In the genomic region with DNA sequence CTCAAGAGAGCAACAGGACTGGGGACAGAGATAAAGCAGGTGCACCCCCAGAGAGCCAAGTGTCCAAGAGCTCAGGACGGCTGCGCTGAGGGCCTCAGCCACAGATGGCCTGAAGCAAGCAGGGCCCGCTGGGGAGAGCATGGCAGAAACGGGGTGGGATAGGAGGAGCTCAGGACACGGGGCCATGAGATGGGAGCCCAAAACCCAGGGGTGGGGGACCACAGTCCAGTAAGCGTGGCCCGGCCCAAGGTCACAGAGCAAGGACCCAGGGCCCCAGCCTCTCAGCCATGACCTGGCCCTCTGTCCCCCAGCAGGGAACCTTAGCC, we compare ENCODE assay signal across 11 cellular contexts. TPM values are rescaled to one million over a fixed set of nuclear protein-coding genes. Genes with fewer than 3 reads are reported as not detected.
DNase-seq lines count a peak whose midpoint lies in the region; ATAC-seq, FAIRE-seq and TF ChIP-seq lines count a peak whose summit lies in the region.
"Had no signal": no experiment of that assay in that cellular context is flagged by ENCODE, and none has a peak within 500 bp of the region (broad histone marks: within the 10 kb centered on the region; RNA-seq: fewer than 3 reads in every experiment).

No MANE protein-coding gene starts in this region.

- DNase-seq in HCT116 (ENCODE audit: low read depth, low spot score) (no peak), astrocyte (ENCODE audit: low read depth) (no peak), immature natural killer cell (no peak), KBM-7 (no peak), GM13976 (ENCODE audit: low spot score) (no peak), NCI-H146 treated with DMSO at 0.1 percent for 48 hours (lab: John Stamatoyannopoulos, UW; ENCODE audit: unreplicated experiment) (no peak)
- no peak for DNase-seq in activated CD8-positive, alpha-beta memory T cell treated with anti-CD3 and anti-CD28 coated beads, Interleukin-2, amount 50 U/mL, for 4 hours
- DNase-seq: MV-4-11; right lobe of liver; stimulated activated CD8-positive, alpha-beta memory T cell treated with anti-CD3 and anti-CD28 coated beads, Interleukin-4, amount 100 ng/mL, for 48 hours had no signal

- H3K27ac Mint-ChIP-seq in astrocyte (ENCODE audit: unreplicated experiment), result peak overlapping the region; percentile 98
- H3K27ac Mint-ChIP-seq in immature natural killer cell, result peak overlapping the region in 5 of 6 donors; percentile 23 to 46 (median 35)
- no peak overlapping the region for H3K27ac Mint-ChIP-seq in stimulated activated memory B cell treated with anti-CD40 and anti-IgM and Interleukin-4, amounts not matched to agents 10 μg/mL and 1 μg/mL and 100 μg/mL, for 72 hours

- TF ChIP-seq RAD21 in HCT116 (IDR thresholded peaks at IDR 0.05; ENCODE audit: low read depth), result no peak

- no peak for TF ChIP-seq POLR2A in HCT116 (IDR thresholded peaks at IDR 0.05; ENCODE audit: borderline replicate concordance, extremely low read depth, insufficient read depth, insufficient read length)

- TF ChIP-seq CTCF in HCT116 (IDR thresholded peaks at IDR 0.05 in 2 of 3, conservative IDR thresholded peaks at IDR 0.05 in 1 of 3; ENCODE audit: borderline replicate concordance in 1 of 3, insufficient read depth in 1 of 3, low read depth in 2 of 3, low read length in 2 of 3), result no peak
- TF ChIP-seq CTCF in astrocyte (IDR thresholded peaks at IDR 0.05; ENCODE audit: insufficient read depth, low read depth, low read length), result no peak
- no peak for TF ChIP-seq CTCF in GM13976 (IDR thresholded peaks at IDR 0.05; ENCODE audit: borderline replicate concordance, control extremely low read depth, extremely low read depth, insufficient read depth, missing control alignments)

- no peak for FAIRE-seq in astrocyte (lab: Jason Lieb, UNC)

- RAD21 ChIA-PET in HCT116 (lab: Charles Lee; ENCODE audit: low non-redundant PET in 1 of 2, low total read pairs in 2 of 2, uncharacterized antibody in 2 of 2, unreplicated experiment in 2 of 2), result no interaction called here

- no peaks in the 10 kb centered on the region for H3K9me2 ChIP-seq in HCT116 (ENCODE audit: insufficient read depth)

- peak overlapping the region; percentile 50 for H3K9ac ChIP-seq in HCT116 (ENCODE audit: low read length)
- H3K9ac ChIP-seq in astrocyte (ENCODE audit: low read length), result peak overlapping the region; percentile 88

- BruUV-seq in HCT116 (replicated peaks; lab: Mats Ljungman, UMichigan), result no TSS peak

- peaks cover 22 to 49% of the 10 kb centered on the region in 2 experiments for H3K4me1 ChIP-seq in HCT116 (ENCODE audit: control insufficient read depth in 1 of 2, insufficient read depth in 2 of 2, low read length in 2 of 2)
- H3K4me1 ChIP-seq in astrocyte (ENCODE audit: insufficient read depth, low read length), result peaks cover 41% of the 10 kb centered on the region
- H3K4me1 ChIP-seq: right lobe of liver had no signal

- peaks cover 28% of the 10 kb centered on the region for H3K4me1 Mint-ChIP-seq in astrocyte (ENCODE audit: low read depth, unreplicated experiment)
- peaks cover 26 to 29% of the 10 kb centered on the region in 2 donors for H3K4me1 Mint-ChIP-seq in immature natural killer cell
- H3K4me1 Mint-ChIP-seq in stimulated activated memory B cell treated with anti-CD40 and anti-IgM and Interleukin-4, amounts not matched to agents 10 μg/mL and 1 μg/mL and 100 μg/mL, for 72 hours, result peaks cover 10% of the 10 kb centered on the region

- H4K20me1 ChIP-seq in HCT116 (ENCODE audit: insufficient read depth) (no peaks in the 10 kb centered on the region), astrocyte (ENCODE audit: insufficient read depth, low read length) (no peaks in the 10 kb centered on the region)

- H3K79me2 ChIP-seq in HCT116 (ENCODE audit: insufficient read depth, low read length), result peaks cover 13% of the 10 kb centered on the region; the same call in 1 of the 2 replicates
- H3K79me2 ChIP-seq in astrocyte (ENCODE audit: insufficient read depth, low read length), result peaks cover 39% of the 10 kb centered on the region

- H3K27me3 ChIP-seq in HCT116 (ENCODE audit: insufficient read depth, low read length) (no peaks in the 10 kb centered on the region), astrocyte (ENCODE audit: insufficient read depth, low read length) (no peaks in the 10 kb centered on the region)
- H3K27me3 ChIP-seq: right lobe of liver had no signal

- H3K27ac ChIP-seq in HCT116 (ENCODE audit: low read depth, low read length) (peak overlapping the region; percentile 37), astrocyte (ENCODE audit: low read depth, low read length) (peak overlapping the region; percentile 99)
- H3K27ac ChIP-seq: right lobe of liver had no signal

- POLR2A ChIA-PET in HCT116 (lab: Charles Lee), result interaction anchor here (0.7 to 1.4 kb wide), 6 partner anchors 11 to 191 kb away, joined by 3 to 8 read pairs (median 4); a partner anchor contains a TSS

- in situ Hi-C loops in KBM-7 (cut with MboI; ENCODE audit: low pct_unique_long_range_greater_than_20kb, low sequenced_read_pairs) (no loop called here), GM13976 (cut with MboI; ENCODE audit: low sequenced_read_pairs, unreplicated experiment) (no loop called here)

- intact Hi-C loops in HCT116 (cut with micrococcal nuclease), result no loop called here

- CTCF ChIA-PET in HCT116 (lab: Charles Lee), result interaction anchor here (1.5 kb wide), 1 partner anchor 10 kb away, joined by 5 read pairs; no protein-coding TSS in a partner anchor

- H3K36me3 Mint-ChIP-seq in astrocyte (ENCODE audit: low read depth, unreplicated experiment) (peaks cover 6% of the 10 kb centered on the region), immature natural killer cell (peaks cover 0 to 4% (median 0%) of the 10 kb centered on the region in 3 donors)
- H3K36me3 Mint-ChIP-seq in stimulated activated memory B cell treated with anti-CD40 and anti-IgM and Interleukin-4, amounts not matched to agents 10 μg/mL and 1 μg/mL and 100 μg/mL, for 72 hours, result peaks cover 17% of the 10 kb centered on the region

- H3K27me3 Mint-ChIP-seq in astrocyte (ENCODE audit: low read depth, unreplicated experiment) (no peaks in the 10 kb centered on the region), immature natural killer cell (ENCODE audit: low read depth in 3 of 3) (peaks cover 2 to 5% (median 4%) of the 10 kb centered on the region in 3 donors)
- peaks cover 3% of the 10 kb centered on the region for H3K27me3 Mint-ChIP-seq in stimulated activated memory B cell treated with anti-CD40 and anti-IgM and Interleukin-4, amounts not matched to agents 10 μg/mL and 1 μg/mL and 100 μg/mL, for 72 hours

- H3K9me3 Mint-ChIP-seq in astrocyte (ENCODE audit: unreplicated experiment) (no peaks in the 10 kb centered on the region), immature natural killer cell (no peaks in the 10 kb centered on the region)
- no peaks in the 10 kb centered on the region for H3K9me3 Mint-ChIP-seq in stimulated activated memory B cell treated with anti-CD40 and anti-IgM and Interleukin-4, amounts not matched to agents 10 μg/mL and 1 μg/mL and 100 μg/mL, for 72 hours

- H3K4me2 ChIP-seq in HCT116 (ENCODE audit: low read length) (peak overlapping the region; percentile 57), astrocyte (ENCODE audit: low read length) (peak overlapping the region; percentile 77)

- H3K36me3 ChIP-seq in HCT116 (ENCODE audit: control insufficient read depth in 1 of 2, insufficient read depth in 2 of 2, low read length in 2 of 2), result peaks cover 9 to 21% of the 10 kb centered on the region in 2 experiments; a peak in 2 of 4 replicates
- H3K36me3 ChIP-seq in astrocyte (ENCODE audit: insufficient read depth, low read length), result peaks cover 18% of the 10 kb centered on the region

- peak overlapping the region; percentile 34 for H3K4me3 Mint-ChIP-seq in astrocyte (ENCODE audit: unreplicated experiment)
- H3K4me3 Mint-ChIP-seq in immature natural killer cell, result no peak overlapping the region
- no peak overlapping the region for H3K4me3 Mint-ChIP-seq in stimulated activated memory B cell treated with anti-CD40 and anti-IgM and Interleukin-4, amounts not matched to agents 10 μg/mL and 1 μg/mL and 100 μg/mL, for 72 hours

- H3K9me3 ChIP-seq in HCT116 (ENCODE audit: control insufficient read depth in 1 of 2, insufficient read depth in 1 of 2, low read depth in 1 of 2, low read length in 2 of 2) (no peaks in the 10 kb centered on the region), astrocyte (ENCODE audit: insufficient read depth, low read depth, low read length) (no peaks in the 10 kb centered on the region)
- H3K9me3 ChIP-seq: right lobe of liver had no signal

- H3K4me3 ChIP-seq in HCT116 (replicated peaks in 1 of 2; ENCODE audit: low read depth in 1 of 2, low read length in 2 of 2), result peak overlapping the region; percentile 22 to 35; a peak in 3 of 4 replicates
- peak overlapping the region; percentile 31 for H3K4me3 ChIP-seq in astrocyte (ENCODE audit: insufficient read depth, low read depth, low read length)
- H3K4me3 ChIP-seq: right lobe of liver had no signal

- H2AFZ ChIP-seq in HCT116 (ENCODE audit: low read depth, low read length, poor library complexity, severe bottlenecking), result no peak overlapping the region
- H2AFZ ChIP-seq in astrocyte (ENCODE audit: low read depth, low read length), result no peak overlapping the region

- peak; percentile 49 for ATAC-seq in HCT116
- ATAC-seq in stimulated activated memory B cell treated with anti-CD40 and anti-IgM and Interleukin-4, amounts not matched to agents 10 μg/mL and 1 μg/mL and 100 μg/mL, for 72 hours, result peak; percentile 9

TF ChIP-seq in HCT116, 20 proteins besides CTCF, POLR2A, EP300 and RAD21 (continues in another document):
- TF ChIP-seq SP1 (IDR thresholded peaks at IDR 0.05; ENCODE audit: low read depth) (no peak), EZH2phosphoT487 (IDR thresholded peaks at IDR 0.05; ENCODE audit: borderline replicate concordance) (no peak)
- TF ChIP-seq, protein P1, sequence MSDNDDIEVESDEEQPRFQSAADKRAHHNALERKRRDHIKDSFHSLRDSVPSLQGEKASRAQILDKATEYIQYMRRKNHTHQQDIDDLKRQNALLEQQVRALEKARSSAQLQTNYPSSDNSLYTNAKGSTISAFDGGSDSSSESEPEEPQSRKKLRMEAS (IDR thresholded peaks at IDR 0.05), result no peak

RNA-seq across cellular contexts. Expression of a gene that starts 9.5 kb away (rescaled TPM):
- total RNA-seq in HCT116 (2021; ENCODE audit: unreplicated experiment) (16.6 TPM), astrocyte (24.2 and 24.9 TPM in 2 replicates)
- 15.2 and 16.0 TPM in 2 replicates for polyA plus RNA-seq in HCT116 (2012)
- polyA plus RNA-seq in immature natural killer cell, result 1 to 10 TPM; 1.2 to 4.3 (median 1.6) TPM

RNA-seq across cellular contexts. Expression of a gene that starts 51.2 kb away (rescaled TPM):
- total RNA-seq in HCT116 (2021; ENCODE audit: unreplicated experiment), result 1,880 TPM
- 2,915 and 3,138 TPM in 2 replicates for polyA plus RNA-seq in HCT116 (2012)
- total RNA-seq in astrocyte, result 768 and 872 TPM in 2 replicates
- 1,000 to 10,000 TPM in 1 of 3 donors, 100 to 1,000 TPM in 2; 501 to 1,073 (median 800) TPM for polyA plus RNA-seq in immature natural killer cell
